ENCODE assay signal across 8 cellular contexts in the genomic region with DNA sequence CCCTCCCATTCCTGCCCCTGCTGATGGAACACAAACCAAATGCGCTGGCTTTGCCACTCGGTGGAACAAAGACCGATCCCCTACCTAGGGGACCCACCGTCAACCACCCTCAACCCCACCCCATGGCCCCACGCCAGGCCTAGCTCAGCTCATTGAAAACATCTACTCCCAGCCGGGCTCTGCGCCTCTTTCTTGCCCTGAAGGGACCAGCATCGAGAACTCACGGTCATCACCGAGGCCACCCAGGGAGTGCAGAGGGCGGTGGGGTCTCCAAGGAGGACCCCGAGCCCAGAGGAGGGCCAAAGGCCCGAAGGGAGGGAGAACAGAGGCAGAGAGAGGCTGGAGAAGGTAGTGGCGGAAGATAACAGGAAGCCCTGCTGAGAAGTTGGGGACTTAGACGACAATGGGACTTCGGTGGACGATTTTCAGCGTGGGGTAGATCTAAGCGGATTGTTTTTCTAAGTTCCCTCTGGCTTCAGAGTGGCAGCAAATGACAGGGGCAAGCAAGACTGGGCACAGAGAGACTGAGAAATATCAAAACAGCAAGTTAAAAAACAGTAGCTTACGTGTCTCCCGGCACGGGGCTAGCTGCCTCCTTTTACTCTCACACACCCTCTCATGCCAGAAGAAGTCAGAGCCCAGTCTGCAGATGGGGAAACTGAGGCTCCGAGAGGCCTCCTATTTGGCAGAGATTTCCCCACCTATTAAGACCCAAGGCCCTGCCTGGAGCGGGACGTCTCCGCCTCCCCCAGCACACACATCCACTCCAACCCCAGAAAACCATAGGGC. TPM values are rescaled to one million over a fixed set of nuclear protein-coding genes. Genes with fewer than 3 reads are reported as not detected.
DNase-seq lines count a peak whose midpoint lies in the region; ATAC-seq, FAIRE-seq and TF ChIP-seq lines count a peak whose summit lies in the region.

No MANE protein-coding gene starts in this region.

- H2AFZ ChIP-seq in neural cell (ENCODE audit: low read depth, low read length): no peak overlapping the region

- H3K4me1 ChIP-seq in HEK293 (ENCODE audit: control insufficient read depth, insufficient read depth, low read length) (peaks cover 11% of the 10 kb centered on the region), esophagus muscularis mucosa (peaks cover 47 to 72% (median 67%) of the 10 kb centered on the region in 4 donors)

- H3K27ac ChIP-seq in HEK293 (ENCODE audit: extremely low read depth, low read depth, low read length) (peak overlapping the region; percentile 90), esophagus muscularis mucosa (replicated peaks in 1 of 4) (peak overlapping the region; percentile 74 to 87 (median 84)), neural cell (ENCODE audit: low read length) (peak overlapping the region; percentile 63)

- no peak for TF ChIP-seq RAD21 in neural cell (conservative IDR thresholded peaks at IDR 0.05)

- H3K4me3 ChIP-seq in HEK293 (ENCODE audit: low read depth, low read length) (peak overlapping the region; percentile 75), WI38 (ENCODE audit: low read depth, low read length) (peak overlapping the region; percentile 86), esophagus muscularis mucosa (peak overlapping the region; percentile 66 to 77 (median 72)), neural cell (ENCODE audit: low read length) (peak overlapping the region; percentile 80)

- no peak for TF ChIP-seq POLR2A in esophagus muscularis mucosa (IDR thresholded peaks at IDR 0.05; ENCODE audit: low read depth)

- H3K9ac ChIP-seq in neural cell (ENCODE audit: low read length): peak overlapping the region; percentile 78

- no peaks in the 10 kb centered on the region for H3F3A ChIP-seq in neural cell (ENCODE audit: insufficient read depth, low read length, poor library complexity, severe bottlenecking)

- H3K79me2 ChIP-seq in neural cell (replicated peaks; ENCODE audit: insufficient read depth, low read length): peaks cover 56% of the 10 kb centered on the region

- WGBS in esophagus muscularis mucosa: 3% methylated on average over 25 of the region's 26 CpGs

- TF ChIP-seq EP300 in esophagus muscularis mucosa (IDR thresholded peaks at IDR 0.05): no peak
- TF ChIP-seq EP300 in neural cell (conservative IDR thresholded peaks at IDR 0.05; ENCODE audit: poor library complexity, severe bottlenecking): no peak

- H3K9me2 ChIP-seq in neural cell (ENCODE audit: insufficient read depth, low read length): no peaks in the 10 kb centered on the region

- H3K9me3 ChIP-seq in HEK293 (ENCODE audit: control insufficient read depth, insufficient read depth, low read depth, low read length): no peaks in the 10 kb centered on the region
- no peaks in the 10 kb centered on the region for H3K9me3 ChIP-seq in esophagus muscularis mucosa
- no peaks in the 10 kb centered on the region for H3K9me3 ChIP-seq in neural cell (ENCODE audit: low read length)

- DNase-seq in AG20443 (ENCODE audit: low spot score) (peak; percentile 40), esophagus muscularis mucosa (ENCODE audit: extremely low spot score) (no peak), amniotic stem cell (lab: John Stamatoyannopoulos, UW) (no peak), HTR-8/SVneo (ENCODE audit: insufficient read length, low spot score) (no peak)

- H4K20me1 ChIP-seq in neural cell (ENCODE audit: insufficient read depth): no peaks in the 10 kb centered on the region

- CTCF ChIA-PET in HEK293 (lab: Yijun Ruan, JAX): no interaction called here

- H3K4me2 ChIP-seq in neural cell (ENCODE audit: low read length): peak overlapping the region; percentile 82

- no peak for ATAC-seq in GM18907 (IDR thresholded peaks at IDR 0.05; ENCODE audit: unreplicated experiment)

- H3K27me3 ChIP-seq in esophagus muscularis mucosa: peaks cover 0 to 13% (median 3%) of the 10 kb centered on the region in 4 donors
- no peaks in the 10 kb centered on the region for H3K27me3 ChIP-seq in neural cell (ENCODE audit: insufficient read depth, low read depth, low read length)

- H3K36me3 ChIP-seq in HEK293 (ENCODE audit: control insufficient read depth in 2 of 2, insufficient read depth in 1 of 2, low read length in 2 of 2) (peaks cover 0 to 14% of the 10 kb centered on the region in 2 experiments; a peak in 2 of 3 replicates), esophagus muscularis mucosa (no peaks in the 10 kb centered on the region), neural cell (ENCODE audit: insufficient read depth, low read length) (no peaks in the 10 kb centered on the region)

- intact Hi-C loops in esophagus muscularis mucosa (cut with DNase I): loop anchor here (5.0 kb wide), 1 partner anchor 70 kb away; a partner anchor contains a TSS

- no peak for TF ChIP-seq CTCF in HEK293 (tag by site-specific recombination; IDR thresholded peaks at IDR 0.05)
- no peak for TF ChIP-seq CTCF in WI38 (IDR thresholded peaks at IDR 0.05; ENCODE audit: low read depth, low read length)
- no peak for TF ChIP-seq CTCF in esophagus muscularis mucosa (IDR thresholded peaks at IDR 0.05)
- TF ChIP-seq CTCF in neural cell (IDR thresholded peaks at IDR 0.05; ENCODE audit: poor library complexity, severe bottlenecking): no peak

- FAIRE-seq in HTR-8/SVneo (lab: Jason Lieb, UNC): no peak

- POLR2A ChIA-PET in HEK293 (lab: Yijun Ruan, JAX): interaction anchor here (0.6 to 2.4 kb wide), 8 partner anchors 13 to 224 kb away, joined by 3 to 21 read pairs (median 13); a partner anchor contains a TSS

TF ChIP-seq in HEK293, 187 proteins besides CTCF, POLR2A, EP300 and RAD21 (continues in another document):
- no peak for TF ChIP-seq ZNF169 (tag by site-specific recombination; IDR thresholded peaks at IDR 0.05)
- TF ChIP-seq, protein P1, sequence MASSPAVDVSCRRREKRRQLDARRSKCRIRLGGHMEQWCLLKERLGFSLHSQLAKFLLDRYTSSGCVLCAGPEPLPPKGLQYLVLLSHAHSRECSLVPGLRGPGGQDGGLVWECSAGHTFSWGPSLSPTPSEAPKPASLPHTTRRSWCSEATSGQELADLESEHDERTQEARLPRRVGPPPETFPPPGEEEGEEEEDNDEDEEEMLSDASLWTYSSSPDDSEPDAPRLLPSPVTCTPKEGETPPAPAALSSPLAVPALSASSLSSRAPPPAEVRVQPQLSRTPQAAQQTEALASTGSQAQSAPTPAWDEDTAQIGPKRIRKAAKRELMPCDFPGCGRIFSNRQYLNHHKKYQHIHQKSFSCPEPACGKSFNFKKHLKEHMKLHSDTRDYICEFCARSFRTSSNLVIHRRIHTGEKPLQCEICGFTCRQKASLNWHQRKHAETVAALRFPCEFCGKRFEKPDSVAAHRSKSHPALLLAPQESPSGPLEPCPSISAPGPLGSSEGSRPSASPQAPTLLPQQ (tag by site-specific recombination; IDR thresholded peaks at IDR 0.05): peak; percentile 57; the same call in 1 of the 2 replicates
- 0 out of 2 replicates have a peak, but pooled peaks have one; percentile 7 for TF ChIP-seq ZFP3 (tag by site-specific recombination; IDR thresholded peaks at IDR 0.05; ENCODE audit: low read depth)
- peak; percentile 91 for TF ChIP-seq GLIS1 (tag by site-specific recombination; IDR thresholded peaks at IDR 0.05)
- TF ChIP-seq ZNF561 (tag by site-specific recombination; IDR thresholded peaks at IDR 0.05; ENCODE audit: borderline replicate concordance): no peak
- peak; percentile 81 for TF ChIP-seq GLIS2 (tag by site-specific recombination; IDR thresholded peaks at IDR 0.05)
- peak; percentile 85 for TF ChIP-seq ZIC2 (tag by site-specific recombination; IDR thresholded peaks at IDR 0.05)
- peak; percentile 86 for TF ChIP-seq ZNF335 (tag by site-specific recombination; conservative IDR thresholded peaks at IDR 0.05)
- no peak for TF ChIP-seq ZNF133 (tag by site-specific recombination; IDR thresholded peaks at IDR 0.05)

TF ChIP-seq in neural cell, 6 proteins besides CTCF, POLR2A, EP300 and RAD21:
- TF ChIP-seq SMC3 (conservative IDR thresholded peaks at IDR 0.05; ENCODE audit: poor library complexity): no peak
- peak; percentile 8 for TF ChIP-seq MXI1 (conservative IDR thresholded peaks at IDR 0.05; ENCODE audit: poor library complexity, severe bottlenecking)

RNA-seq across cellular contexts. Expression of a gene that starts 1.1 kb away (rescaled TPM):
- 10 to 100 TPM; 33.2 to 95.8 (median 73.9) TPM for total RNA-seq in esophagus muscularis mucosa
- polyA plus RNA-seq in neural cell: 102 and 124 TPM in 2 replicates
- 106 and 108 TPM in 2 replicates for polyA minus RNA-seq in neural cell

RNA-seq across cellular contexts. Expression of a gene that starts 14.5 kb away (rescaled TPM):
- not detected for total RNA-seq in esophagus muscularis mucosa
- polyA plus RNA-seq in neural cell: not detected in 2 replicates
- polyA minus RNA-seq in neural cell: not detected in 2 replicates
